ENCODE assay signal across 24 cellular contexts in the genomic region with DNA sequence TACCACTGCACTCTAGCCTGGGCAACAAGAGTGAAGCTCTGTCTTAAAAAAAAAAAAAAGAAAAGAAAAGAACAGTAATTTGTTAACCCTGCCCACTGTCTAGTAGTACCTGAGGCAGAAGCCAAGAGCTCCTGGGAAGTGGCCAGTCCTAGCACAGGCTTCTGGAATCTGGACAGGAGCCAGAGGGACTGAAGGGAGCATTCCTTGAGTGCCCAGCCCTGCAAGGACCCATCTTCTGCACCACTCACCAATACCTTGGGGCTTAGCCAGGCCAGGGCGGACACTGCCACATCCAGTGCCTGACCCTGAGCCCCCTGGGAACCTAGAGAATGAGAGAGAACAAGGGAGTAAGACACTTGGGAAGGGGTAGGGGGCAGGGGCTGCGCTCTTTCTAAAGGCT. TPM values are rescaled to one million over a fixed set of nuclear protein-coding genes. Genes with fewer than 3 reads are reported as not detected.
DNase-seq lines count a peak whose midpoint lies in the region; ATAC-seq and TF ChIP-seq lines count a peak whose summit lies in the region.
"Had no signal": no experiment of that assay in that cellular context is flagged by ENCODE, and none has a peak within 500 bp of the region (broad histone marks: within the 10 kb centered on the region; RNA-seq: fewer than 3 reads in every experiment).

No MANE protein-coding gene starts in this region.

- H3K4me1 ChIP-seq in Caco-2 (peaks cover 13% of the 10 kb centered on the region), Peyer's patch (peaks cover 0 to 22% (median 0%) of the 10 kb centered on the region in 4 donors), stomach (peaks cover 0 to 20% (median 16%) of the 10 kb centered on the region in 4 donors)
- H3K4me1 ChIP-seq: SJSA1 had no signal

- ATAC-seq in left colon = peak; percentile 27
- no peak for ATAC-seq in GM21390 (IDR thresholded peaks at IDR 0.05; ENCODE audit: unreplicated experiment)
- no peak for ATAC-seq in effector memory CD8-positive, alpha-beta T cell (replicated peaks)
- ATAC-seq: Right ventricle myocardium inferior had no signal

- H3K27ac ChIP-seq in Peyer's patch (peak overlapping the region in 3 of 4 donors; percentile 62 to 90 (median 88)), stomach (peak overlapping the region in 3 of 5 donors; percentile 62 to 80 (median 65))
- H3K27ac ChIP-seq: SJSA1 had no signal

- BruUV-seq in Caco-2 (replicated peaks; lab: Mats Ljungman, UMichigan) = no TSS peak

- H3K36me3 ChIP-seq in Caco-2 (ENCODE audit: control insufficient read depth, insufficient read depth, low read length) (peaks cover 5% of the 10 kb centered on the region; the same call in 1 of the 2 replicates), Peyer's patch (peaks cover 0 to 100% (median 2%) of the 10 kb centered on the region in 3 donors), stomach (peaks cover 96 to 100% (median 100%) of the 10 kb centered on the region in 4 donors)

- no peaks in the 10 kb centered on the region for H3K9me3 ChIP-seq in Caco-2
- no peaks in the 10 kb centered on the region for H3K9me3 ChIP-seq in Peyer's patch
- H3K9me3 ChIP-seq in stomach = no peaks in the 10 kb centered on the region
- H3K9me3 ChIP-seq: SJSA1 had no signal

- DNase-seq in Caco-2 (no peak), Peyer's patch (no peak), left colon (peak in 1 of 2 donors; percentile 21), stomach (peak; percentile 67), kidney glomerular epithelial cell (lab: John Stamatoyannopoulos, UW) (no peak)
- no peak for DNase-seq in effector memory CD8-positive, alpha-beta T cell
- DNase-seq: DMS53, EL, GF-D8, H9, HFFc6, KG1, NCI-H1105 treated with DMSO at 0.1 percent for 48 hours, NCI-H1694, NCI-H2081, NCI-H2171, NCI-H345, NCI-H524 treated with DMSO at 0.1 percent for 48 hours, OCI-M1 had no signal

- peaks cover 14% of the 10 kb centered on the region for H3K4me1 Mint-ChIP-seq in Caco-2 (ENCODE audit: low read depth, unreplicated experiment)
- peaks cover 0 to 4% of the 10 kb centered on the region in 2 donors for H3K4me1 Mint-ChIP-seq in effector memory CD8-positive, alpha-beta T cell (ENCODE audit: low read depth in 2 of 2)
- H3K4me1 Mint-ChIP-seq: CD14-positive monocyte, H9 had no signal

- H3K4me3 Mint-ChIP-seq in Caco-2 (ENCODE audit: unreplicated experiment) = no peak overlapping the region
- H3K4me3 Mint-ChIP-seq in effector memory CD8-positive, alpha-beta T cell = no peak overlapping the region
- H3K4me3 Mint-ChIP-seq: CD14-positive monocyte, H9, HFFc6 had no signal

- no peaks in the 10 kb centered on the region for H3K27me3 ChIP-seq in Caco-2 (replicated peaks; ENCODE audit: control insufficient read depth, insufficient read depth, low read length)
- no peaks in the 10 kb centered on the region for H3K27me3 ChIP-seq in Peyer's patch
- H3K27me3 ChIP-seq in stomach = no peaks in the 10 kb centered on the region
- H3K27me3 ChIP-seq: SJSA1 had no signal

- no peaks in the 10 kb centered on the region for H3K9me3 Mint-ChIP-seq in Caco-2 (ENCODE audit: unreplicated experiment)
- no peaks in the 10 kb centered on the region for H3K9me3 Mint-ChIP-seq in effector memory CD8-positive, alpha-beta T cell
- H3K9me3 Mint-ChIP-seq: CD14-positive monocyte, H9, HFFc6 had no signal

- intact Hi-C loops in Caco-2 (cut with micrococcal nuclease; ENCODE audit: unreplicated experiment) (no loop called here), left colon (cut with DNase I, micrococcal nuclease) (no loop called here), stomach (cut with DNase I; ENCODE audit: low total_unique reads) (no loop called here)

- peaks cover 76% of the 10 kb centered on the region for H3K36me3 Mint-ChIP-seq in Caco-2 (ENCODE audit: insufficient read depth, unreplicated experiment)
- H3K36me3 Mint-ChIP-seq in effector memory CD8-positive, alpha-beta T cell (ENCODE audit: insufficient read depth) = peaks cover 76% of the 10 kb centered on the region

- H3K4me3 ChIP-seq in Caco-2 (ENCODE audit: low read depth, low read length) (no peak overlapping the region), Peyer's patch (no peak overlapping the region), stomach (no peak overlapping the region)
- H3K4me3 ChIP-seq: SJSA1 had no signal

- peak overlapping the region; percentile 89 for H3K27ac Mint-ChIP-seq in Caco-2 (ENCODE audit: unreplicated experiment)
- H3K27ac Mint-ChIP-seq in effector memory CD8-positive, alpha-beta T cell = peak overlapping the region in 1 of 2 donors; percentile 53
- H3K27ac Mint-ChIP-seq: HFFc6 had no signal

- WGBS in stomach, 5 donors = 94 to 100% (median 97%) methylated on average over 2 of the region's 2 CpGs

- TF ChIP-seq POLR2A in Peyer's patch (IDR thresholded peaks at IDR 0.05) (no peak), stomach (IDR thresholded peaks at IDR 0.05) (no peak)

- TF ChIP-seq EP300 in stomach (IDR thresholded peaks at IDR 0.05) = no peak

- no peaks in the 10 kb centered on the region for H3K27me3 Mint-ChIP-seq in Caco-2 (ENCODE audit: insufficient read depth, unreplicated experiment)
- no peaks in the 10 kb centered on the region for H3K27me3 Mint-ChIP-seq in effector memory CD8-positive, alpha-beta T cell

- no peak for TF ChIP-seq CTCF in Caco-2 (IDR thresholded peaks at IDR 0.05; ENCODE audit: insufficient read depth in 1 of 2, low read depth in 1 of 2, low read length in 1 of 2, severe bottlenecking in 1 of 2, unreplicated experiment in 1 of 2)
- TF ChIP-seq CTCF in Peyer's patch (IDR thresholded peaks at IDR 0.05) = no peak
- TF ChIP-seq CTCF in stomach (IDR thresholded peaks at IDR 0.05) = no peak

- POLR2A ChIA-PET in Caco-2 (lab: Charles Lee) = no interaction called here

- CTCF ChIA-PET in Caco-2 (lab: Charles Lee) = no interaction called here

RNA-seq across cellular contexts. Expression of gene PARP2, which starts 33.7 kb away (rescaled TPM):
- total RNA-seq in Caco-2 (2022) (41.1 and 49.4 TPM in 2 replicates), Peyer's patch (10 to 100 TPM in 3 of 4 donors, 1 to 10 TPM in 1; 7.7 to 39.6 (median 14.2) TPM), left colon (10 to 100 TPM; 10.0 to 10.7 TPM), stomach (10 to 100 TPM in 3 of 5 donors, 1 to 10 TPM in 2; 4.1 to 30.4 (median 17.7) TPM)
- 10 to 100 TPM in 2 of 3 donors, 1 to 10 TPM in 1; 7.5 to 16.0 (median 11.2) TPM for polyA plus RNA-seq in stomach

RNA-seq across cellular contexts. Expression of gene TEP1, which starts 36.1 kb away (rescaled TPM):
- total RNA-seq in Caco-2 (2022) (18.8 and 23.2 TPM in 2 replicates), Peyer's patch (100 to 1,000 TPM in 2 of 4 donors, 10 to 100 TPM in 2; 91.6 to 138 (median 110) TPM), left colon (10 to 100 TPM; 72.1 to 74.3 TPM), stomach (100 to 1,000 TPM in 1 of 5 donors, 10 to 100 TPM in 4; 16.9 to 190 (median 34.1) TPM)
- polyA plus RNA-seq in stomach = 10 to 100 TPM in 1 of 3 donors, 1 to 10 TPM in 2; 9.3 to 11.6 (median 9.8) TPM

RNA-seq across cellular contexts. Expression of gene CCNB1IP1, which starts 44.1 kb away (rescaled TPM):
- total RNA-seq in Caco-2 (2022) (111 and 118 TPM in 2 replicates), Peyer's patch (10 to 100 TPM; 21.5 to 52.0 (median 28.4) TPM), left colon (10 to 100 TPM; 28.8 to 29.6 TPM), stomach (100 to 1,000 TPM in 1 of 5 donors, 10 to 100 TPM in 3, 1 to 10 TPM in 1; 2.6 to 104 (median 58.9) TPM)
- 10 to 100 TPM; 39.2 to 69.5 (median 52.7) TPM for polyA plus RNA-seq in stomach

RNA-seq across cellular contexts. Expression of gene KLHL33, which starts 58.8 kb away (rescaled TPM):
- not detected in 2 replicates for total RNA-seq in Caco-2 (2022)
- total RNA-seq in Peyer's patch = under 1 TPM in 1 of 4 donors, not detected in 3; 0.13 TPM
- total RNA-seq in left colon = under 1 TPM; 0.09 to 0.31 TPM
- 1 to 10 TPM in 1 of 5 donors, under 1 TPM in 2, not detected in 2; under 0.01 to 4.3 (median 0.37) TPM for total RNA-seq in stomach
- polyA plus RNA-seq in stomach = under 1 TPM in 2 of 3 donors, not detected in 1; 0.05 to 0.06 TPM
- total RNA-seq: HT1080, SJSA1 had no signal
- polyA plus RNA-seq: CD14-positive monocyte had no signal
